13 cellular contexts compared by ENCODE assay signal in the genomic region with DNA sequence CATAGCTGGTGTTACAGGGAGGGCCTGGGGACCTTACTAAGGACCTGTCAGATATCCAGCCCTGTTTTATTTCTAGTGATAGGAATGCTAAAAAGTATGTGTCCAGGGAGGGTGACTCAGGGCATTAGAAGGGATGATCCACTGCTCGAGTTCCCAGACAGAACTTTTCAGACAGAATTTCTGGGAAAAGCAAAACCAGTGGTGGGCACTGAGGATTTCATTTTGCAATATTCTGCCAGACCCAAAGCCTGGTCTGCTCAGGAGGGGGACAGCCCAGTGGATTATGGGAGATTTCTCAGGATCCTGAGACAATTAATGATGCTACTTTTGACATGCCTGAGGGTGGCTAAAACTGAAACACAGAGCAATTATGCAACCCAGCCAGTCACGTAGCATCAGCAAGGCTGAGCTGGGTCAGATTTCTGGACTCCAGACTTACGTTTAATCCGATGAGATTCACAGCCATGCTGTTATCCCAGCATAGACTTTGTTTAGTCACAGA. TPM values are rescaled to one million over a fixed set of nuclear protein-coding genes. Genes with fewer than 3 reads are reported as not detected.
DNase-seq lines count a peak whose midpoint lies in the region; ATAC-seq and TF ChIP-seq lines count a peak whose summit lies in the region.
"Had no signal": no experiment of that assay in that cellular context is flagged by ENCODE, and none has a peak within 500 bp of the region (broad histone marks: within the 10 kb centered on the region; RNA-seq: fewer than 3 reads in every experiment).

No MANE protein-coding gene starts in this region.

- DNase-seq in EL (peak; percentile 88), T1000 (lab: John Stamatoyannopoulos, UW) (peak; percentile 23), foreskin fibroblast (peak; percentile 82 to 90), renal cortical epithelial cell (ENCODE audit: low read depth) (peak; percentile 47), OCI-M1 (lab: John Stamatoyannopoulos, UW) (no peak), spleen (no peak), DMS79 treated with DMSO at 0.1 percent for 48 hours (lab: John Stamatoyannopoulos, UW) (no peak)
- DNase-seq: activated naive CD8-positive, alpha-beta T cell treated with anti-CD3 and anti-CD28 coated beads, Interleukin-2, amount 10 ng/mL, durations not matched to agents 7 days and 5 days; CD8-positive, alpha-beta memory T cell; NCI-H1048; nephron progenitor cell; Peyer's patch had no signal

- H3K27me3 ChIP-seq in spleen (replicated peaks in 1 of 7), result no peaks in the 10 kb centered on the region
- H3K27me3 ChIP-seq: Peyer's patch had no signal

- no peak overlapping the region for H3K27ac ChIP-seq in spleen

- no peak for TF ChIP-seq POLR2A in spleen (IDR thresholded peaks at IDR 0.05)

- H3K4me3 ChIP-seq in foreskin fibroblast (ENCODE audit: low read depth in 1 of 2, low read length in 2 of 2) (peak overlapping the region in 1 of 2 donors; percentile 29), spleen (no peak overlapping the region)
- H3K4me3 ChIP-seq: Peyer's patch had no signal

- H3K4me1 ChIP-seq in spleen, result peaks cover 0 to 16% (median 10%) of the 10 kb centered on the region in 6 donors
- H3K4me1 ChIP-seq: Peyer's patch had no signal

- no peaks in the 10 kb centered on the region for H3K36me3 ChIP-seq in spleen
- H3K36me3 ChIP-seq: Peyer's patch had no signal

- WGBS in spleen, 5 donors, result 57 to 81% (median 69%) methylated on average over 4 of the region's 4 CpGs

- no peak for ATAC-seq in GM19467 (IDR thresholded peaks at IDR 0.05; ENCODE audit: unreplicated experiment)

- no peak for TF ChIP-seq CTCF in foreskin fibroblast (IDR thresholded peaks at IDR 0.05; ENCODE audit: low read depth, low read length)
- TF ChIP-seq CTCF in spleen (IDR thresholded peaks at IDR 0.05 in 8 of 11, conservative IDR thresholded peaks at IDR 0.05 in 3 of 11), result no peak

- H3K9me3 ChIP-seq in spleen, result no peaks in the 10 kb centered on the region
- H3K9me3 ChIP-seq: Peyer's patch had no signal

- intact Hi-C loops in spleen (cut with DNase I; ENCODE audit: low total_unique reads), result no loop called here

RNA-seq across cellular contexts. Expression of gene KCNE4, which starts 4.7 kb away (rescaled TPM):
- 0.05 and 0.52 TPM in 2 replicates for total RNA-seq in renal cortical epithelial cell
- total RNA-seq in spleen, result 10 to 100 TPM in 1 of 7 donors, 1 to 10 TPM in 6; 3.3 to 25.0 (median 5.7) TPM
- polyA plus RNA-seq in spleen, result 1 to 10 TPM; 1.0 to 2.2 (median 1.7) TPM
- total RNA-seq: activated naive CD8-positive, alpha-beta T cell treated with anti-CD3 and anti-CD28 coated beads, Interleukin-2, amount 10 ng/mL, durations not matched to agents 7 days and 5 days; CD8-positive, alpha-beta memory T cell had no signal
- polyA plus RNA-seq: CD8-positive, alpha-beta memory T cell had no signal

Comparison
In these comparisons a context has a peak if more than half of its experiments do, and no peak if none do; other contexts are left out.
1. DNase-seq: peak in EL (single experiment), T1000 (single experiment), foreskin fibroblast (2 of 2) and renal cortical epithelial cell (single experiment); none in OCI-M1 (single experiment), spleen (single experiment) and DMS79 treated with DMSO at 0.1 percent for 48 hours (single experiment).